In genomic region chr11:76578655-76579046, GRCh38 we compare ENCODE assay signal across 11 cellular contexts.
A peak's percentile ranks its signal among the peaks of the same experiment; 100 is the strongest.
DNase-seq lines count a peak whose midpoint lies in the region; ATAC-seq and TF ChIP-seq lines count a peak whose summit lies in the region.
"Had no signal": no experiment of that assay in that cellular context is flagged by ENCODE, and none has a peak within 500 bp of the region (broad histone marks: within the 10 kb centered on the region; RNA-seq: fewer than 3 reads in every experiment).

No MANE protein-coding gene starts in this region.

- no peaks in the 10 kb centered on the region for H3K4me1 Mint-ChIP-seq in naive thymus-derived CD8-positive, alpha-beta T cell

- POLR2A ChIA-PET in naive thymus-derived CD8-positive, alpha-beta T cell (lab: Charles Lee): no interaction called here

- H3K9me3 Mint-ChIP-seq in naive thymus-derived CD8-positive, alpha-beta T cell: peaks cover 0 to 2% (median 0%) of the 10 kb centered on the region in 9 donors
- H3K9me3 Mint-ChIP-seq: activated T-cell treated with anti-CD3 and anti-CD28 coated beads, Interleukin-2, amount 50 U/mL, for 4 hours; effector memory CD8-positive, alpha-beta T cell had no signal

- TF ChIP-seq CTCF in breast epithelium (IDR thresholded peaks at IDR 0.05): no peak

- peak overlapping the region; percentile 26 to 91 for H3K27ac ChIP-seq in breast epithelium

- no peaks in the 10 kb centered on the region for H3K4me1 ChIP-seq in breast epithelium

- in situ Hi-C loops in ACHN (cut with HindIII; ENCODE audit: low pct_ligation_motif_present, low pct_unique_long_range_greater_than_20kb, low sequenced_read_pairs): no loop called here

- no peak overlapping the region for H3K4me3 ChIP-seq in breast epithelium

- peaks cover 3 to 30% (median 12%) of the 10 kb centered on the region in 5 donors for H3K27me3 Mint-ChIP-seq in naive thymus-derived CD8-positive, alpha-beta T cell

- H3K27ac Mint-ChIP-seq in naive thymus-derived CD8-positive, alpha-beta T cell: peak overlapping the region in 1 of 10 donors; percentile 15
- H3K27ac Mint-ChIP-seq: effector memory CD8-positive, alpha-beta T cell had no signal

- ATAC-seq in naive thymus-derived CD8-positive, alpha-beta T cell: no peak
- ATAC-seq in HG03135 (IDR thresholded peaks at IDR 0.05; ENCODE audit: unreplicated experiment): no peak
- ATAC-seq: activated T-cell treated with anti-CD3 and anti-CD28 coated beads, Interleukin-2, amount 50 U/mL, for 4 hours; effector memory CD8-positive, alpha-beta T cell had no signal

- no peaks in the 10 kb centered on the region for H3K36me3 Mint-ChIP-seq in naive thymus-derived CD8-positive, alpha-beta T cell

- H3K4me3 Mint-ChIP-seq in naive thymus-derived CD8-positive, alpha-beta T cell: no peak overlapping the region
- H3K4me3 Mint-ChIP-seq: activated T-cell treated with anti-CD3 and anti-CD28 coated beads, Interleukin-2, amount 50 U/mL, for 4 hours; effector memory CD8-positive, alpha-beta T cell had no signal

- H3K27me3 ChIP-seq in breast epithelium: no peaks in the 10 kb centered on the region

- H3K9me3 ChIP-seq in breast epithelium: no peaks in the 10 kb centered on the region

- DNase-seq in EL (peak; percentile 17), breast epithelium (ENCODE audit: low spot score in 2 of 2) (no peak), hepatic stellate cell (ENCODE audit: low spot score) (peak; percentile 60), posterior vena cava (ENCODE audit: low spot score) (peak; percentile 90), ACHN (no peak), NCI-H510A treated with DMSO at 0.1 percent for 48 hours (lab: John Stamatoyannopoulos, UW) (no peak)
- no peak for DNase-seq in naive thymus-derived CD8-positive, alpha-beta T cell
- DNase-seq: activated T-cell treated with anti-CD3 and anti-CD28 coated beads, Interleukin-2, amount 50 U/mL, for 4 hours; effector memory CD8-positive, alpha-beta T cell; stimulated activated CD4-positive, alpha-beta T cell treated with anti-CD3 and anti-CD28 coated beads, Interleukin-4, amount 100 ng/mL, for 4 hours had no signal

- TF ChIP-seq POLR2A in breast epithelium (IDR thresholded peaks at IDR 0.05): no peak

- H3K36me3 ChIP-seq in breast epithelium: no peaks in the 10 kb centered on the region

- intact Hi-C loops in breast epithelium (cut with DNase I; ENCODE audit: low total_unique reads) (no loop called here), posterior vena cava (cut with DNase I) (no loop called here)

Comparison
In these comparisons a context has a peak if more than half of its experiments do, and no peak if none do; other contexts are left out.
1. DNase-seq: peak in EL (single experiment), hepatic stellate cell (single experiment) and posterior vena cava (single experiment); none in breast epithelium (0 of 2), naive thymus-derived CD8-positive, alpha-beta T cell (0 of 10), ACHN (single experiment) and NCI-H510A treated with DMSO at 0.1 percent for 48 hours (single experiment).